ENCODE assay signal across 17 cellular contexts in genomic region chr20:15060265-15061060, GRCh38.
A peak's percentile ranks its signal among the peaks of the same experiment; 100 is the strongest.
DNase-seq lines count a peak whose midpoint lies in the region; ATAC-seq, FAIRE-seq and TF ChIP-seq lines count a peak whose summit lies in the region.
"Had no signal": no experiment of that assay in that cellular context is flagged by ENCODE, and none has a peak within 500 bp of the region (broad histone marks: within the 10 kb centered on the region; RNA-seq: fewer than 3 reads in every experiment).

No MANE protein-coding gene starts in this region.

- TF ChIP-seq CTCF in bronchial epithelial cell (IDR thresholded peaks at IDR 0.05; ENCODE audit: insufficient read depth, low read length, severe bottlenecking) (no peak), right lobe of liver (IDR thresholded peaks at IDR 0.05) (no peak), retinal pigment epithelial cell (conservative IDR thresholded peaks at IDR 0.05; ENCODE audit: low read depth, low read length) (no peak)

- peaks cover 0 to 2% (median 0%) of the 10 kb centered on the region in 4 donors for H3K4me1 ChIP-seq in right lobe of liver

- no peak for TF ChIP-seq POLR2A in right lobe of liver (IDR thresholded peaks at IDR 0.05)

- no peak for FAIRE-seq in bronchial epithelial cell (lab: Jason Lieb, UNC)
- FAIRE-seq: GM19239 had no signal

- no peaks in the 10 kb centered on the region for H3K9me3 ChIP-seq in right lobe of liver

- WGBS in right lobe of liver (ENCODE audit: insufficient coverage, low coverage, low lambda C conversion rate, missing lambda C conversion rate): 85% methylated on average over 8 of the region's 8 CpGs

- peak; percentile 7 for DNase-seq in bronchial epithelial cell (ENCODE audit: low read depth)
- no peak for DNase-seq in right lobe of liver
- peak; percentile 30 for DNase-seq in retinal pigment epithelial cell (ENCODE audit: low read depth)
- DNase-seq in COLO829 (ENCODE audit: low spot score): no peak
- DNase-seq in anterior cingulate cortex (lab: John Stamatoyannopoulos, UW): no peak
- no peak for DNase-seq in NCI-H1694 treated with DMSO at 0.1 percent for 48 hours (lab: John Stamatoyannopoulos, UW)
- DNase-seq: ACHN, DMS79 treated with DMSO at 0.1 percent for 48 hours, HCEC 1CT, NCI-H1092 treated with DMSO at 0.1 percent for 48 hours, NCI-H146, NCI-H2081, Right ventricle myocardium superior had no signal

- H3K4me3 ChIP-seq in bronchial epithelial cell (ENCODE audit: low read depth, low read length) (no peak overlapping the region), right lobe of liver (no peak overlapping the region), retinal pigment epithelial cell (ENCODE audit: low read length) (no peak overlapping the region)
- H3K4me3 ChIP-seq: GM23338 had no signal

- H3K27ac ChIP-seq in right lobe of liver: no peak overlapping the region
- H3K27ac ChIP-seq: C4-2B had no signal

- H3K36me3 ChIP-seq in bronchial epithelial cell (ENCODE audit: control insufficient read depth, insufficient read depth, low read length) (no peaks in the 10 kb centered on the region), right lobe of liver (no peaks in the 10 kb centered on the region)

- no peaks in the 10 kb centered on the region for H3K27me3 ChIP-seq in bronchial epithelial cell (ENCODE audit: control insufficient read depth, insufficient read depth, low read length)
- no peaks in the 10 kb centered on the region for H3K27me3 ChIP-seq in right lobe of liver

- ATAC-seq in HG02610 (IDR thresholded peaks at IDR 0.05; ENCODE audit: unreplicated experiment) (peak; percentile 82), right lobe of liver (peak in 3 of 4 donors; percentile 57 to 67 (median 63))
- ATAC-seq: GM23338 had no signal

- intact Hi-C loops in right lobe of liver (cut with DNase I): no loop called here

Comparison
In these comparisons a context has a peak if more than half of its experiments do, and no peak if none do; other contexts are left out.
1. DNase-seq: peak in bronchial epithelial cell (single experiment) and retinal pigment epithelial cell (single experiment); none in right lobe of liver (0 of 3), COLO829 (single experiment), anterior cingulate cortex (0 of 58) and NCI-H1694 treated with DMSO at 0.1 percent for 48 hours (single experiment).